1 cellular context compared by ENCODE assay signal in genomic region chr19:49807174-49807830, GRCh38.
A peak's percentile ranks its signal among the peaks of the same experiment; 100 is the strongest.
TF ChIP-seq lines count a peak whose summit lies in the region.

No MANE protein-coding gene starts in this region.

TF ChIP-seq in GM12878, 131 proteins besides CTCF, POLR2A, EP300 and RAD21:
- no peak for TF ChIP-seq ZSCAN29 (IDR thresholded peaks at IDR 0.05)
- TF ChIP-seq RUNX3 (IDR thresholded peaks at IDR 0.05; ENCODE audit: low read length), result peak; percentile 37; the same call in 1 of the 2 replicates
- TF ChIP-seq SMC3 (IDR thresholded peaks at IDR 0.05; ENCODE audit: borderline replicate concordance, low read length), result no peak
- peak; percentile 87 for TF ChIP-seq SPI1 (IDR thresholded peaks at IDR 0.05; ENCODE audit: borderline replicate concordance, insufficient read depth, low read depth, low read length)
- 0 out of 2 replicates have a peak, but pooled peaks have one; percentile 13 for TF ChIP-seq YY1 (IDR thresholded peaks at IDR 0.05; ENCODE audit: low read depth, low read length)
- TF ChIP-seq CREM (IDR thresholded peaks at IDR 0.05; ENCODE audit: low read depth), result no peak
- TF ChIP-seq PKNOX1 (IDR thresholded peaks at IDR 0.05), result 0 out of 2 replicates have a peak, but pooled peaks have one; percentile 31
- TF ChIP-seq ASH2L (IDR thresholded peaks at IDR 0.05; ENCODE audit: borderline replicate concordance, low read depth), result no peak
- TF ChIP-seq ZNF207 (IDR thresholded peaks at IDR 0.05; ENCODE audit: borderline replicate concordance), result no peak
